ENCODE assay signal across 8 cellular contexts in genomic region chr19:42132851-42133528, GRCh38. TPM values are rescaled to one million over a fixed set of nuclear protein-coding genes. Genes with fewer than 3 reads are reported as not detected.
A peak's percentile ranks its signal among the peaks of the same experiment; 100 is the strongest.
DNase-seq lines count a peak whose midpoint lies in the region; ATAC-seq, FAIRE-seq and TF ChIP-seq lines count a peak whose summit lies in the region.

No MANE protein-coding gene starts in this region.

- H3K4me3 ChIP-seq in AG04449 (ENCODE audit: low read depth, low read length) (peak overlapping the region; percentile 62), LNCaP clone FGC (ENCODE audit: low read depth, low read length) (no peak overlapping the region), SJCRH30 (no peak overlapping the region), pancreas (peak overlapping the region in 2 of 4 donors; percentile 21 to 29), tibial artery (peak overlapping the region; percentile 16 to 32)

- H3K27me3 ChIP-seq in SJCRH30 (peaks cover 36% of the 10 kb centered on the region), pancreas (peaks cover 0 to 6% (median 0%) of the 10 kb centered on the region in 4 donors), tibial artery (peaks cover 0 to 65% of the 10 kb centered on the region in 2 donors)

- peak; percentile 95 for TF ChIP-seq CTCF in AG04449 (IDR thresholded peaks at IDR 0.05; ENCODE audit: insufficient read depth, low read length, missing control alignments)
- peak; percentile 71 for TF ChIP-seq CTCF in LNCaP clone FGC (IDR thresholded peaks at IDR 0.05; ENCODE audit: control insufficient read depth, extremely low read depth, insufficient read depth)
- TF ChIP-seq CTCF in pancreas (IDR thresholded peaks at IDR 0.05), result peak; percentile 95 to 99 (median 96)
- peak; percentile 87 to 97 for TF ChIP-seq CTCF in tibial artery (IDR thresholded peaks at IDR 0.05)

- FAIRE-seq in pancreas (lab: Jason Lieb, UNC), result no peak

- H3K36me3 ChIP-seq in SJCRH30, result no peaks in the 10 kb centered on the region
- H3K36me3 ChIP-seq in pancreas, result no peaks in the 10 kb centered on the region
- no peaks in the 10 kb centered on the region for H3K36me3 ChIP-seq in tibial artery

- CTCF ChIA-PET in AG04449 (lab: Yijun Ruan, JAX), result interaction anchor here (0.6 to 5.4 kb wide), 34 partner anchors 8 to 308 kb away, joined by 3 to 92 read pairs (median 5); partner anchors contain the start of genes DEDD2, GSK3A and ZNF526

- H3K4me1 ChIP-seq in SJCRH30 (peaks cover 13% of the 10 kb centered on the region), pancreas (no peaks in the 10 kb centered on the region), tibial artery (peaks cover 0 to 14% (median 12%) of the 10 kb centered on the region in 4 donors)

- DNase-seq in AG04449 (ENCODE audit: low read depth, low spot score) (no peak), LNCaP clone FGC (ENCODE audit: low read depth) (no peak), SJCRH30 (peak; percentile 49 to 75), Right ventricle myocardium inferior (ENCODE audit: missing footprints) (peak; percentile 90), pancreas (peak; percentile 62 to 96 (median 85)), tibial artery (peak; percentile 43 to 74)
- DNase-seq in activated naive CD4-positive, alpha-beta T cell (lab: John Stamatoyannopoulos, UW), result peak; percentile 72 to 85 (median 74)

- 5 to 6% methylated on average over 43 to 46 of the region's 46 CpGs for WGBS in pancreas, 2 donors

- H3K27ac ChIP-seq in SJCRH30 (no peak overlapping the region), pancreas (no peak overlapping the region), tibial artery (no peak overlapping the region)

- intact Hi-C loops in Right ventricle myocardium inferior (cut with DNase I) (loop anchor here (2.0 to 10.0 kb wide), 3 partner anchors 52 to 192 kb away; partner anchors contain the start of gene MEGF8), pancreas (cut with DNase I) (loop anchor here (5.0 to 10.0 kb wide), 3 partner anchors 49 to 162 kb away; no protein-coding TSS in a partner anchor), tibial artery (cut with DNase I; ENCODE audit: low total_unique reads) (loop anchor here (5.0 to 10.0 kb wide), 3 partner anchors 49 to 192 kb away; partner anchors contain the start of gene MEGF8)

- POLR2A ChIA-PET in AG04449 (lab: Yijun Ruan, JAX), result interaction anchor here (0.7 to 1.0 kb wide), 3 partner anchors 19 to 33 kb away, joined by 3 to 4 read pairs (median 4); no protein-coding TSS in a partner anchor

- peak; percentile 43 for ATAC-seq in GM18909 (IDR thresholded peaks at IDR 0.05; ENCODE audit: poor library complexity, unreplicated experiment)
- ATAC-seq in Right ventricle myocardium inferior, result peak; percentile 65
- peak; percentile 92 to 97 (median 96) for ATAC-seq in pancreas

- H3K9me3 ChIP-seq in SJCRH30 (replicated peaks) (no peaks in the 10 kb centered on the region), pancreas (no peaks in the 10 kb centered on the region), tibial artery (no peaks in the 10 kb centered on the region)

RNA-seq across cellular contexts. Expression of gene POU2F2, which starts 0.7 kb away (rescaled TPM):
- 0.10 and 0.16 TPM in 2 replicates for total RNA-seq in SJCRH30 (2014; rRNA removed; shearing (Covaris generic))
- total RNA-seq in Right ventricle myocardium inferior (1.5 TPM), pancreas (1 to 10 TPM in 3 of 6 donors, under 1 TPM in 3; 0.56 to 5.6 (median 1.00) TPM)
- 1 to 10 TPM; 1.7 to 1.9 TPM for polyA plus RNA-seq in pancreas

RNA-seq across cellular contexts. Expression of gene ZNF574, which starts 57.0 kb away (rescaled TPM):
- total RNA-seq in SJCRH30 (2014; rRNA removed; shearing (Covaris generic)), result 31.1 and 31.5 TPM in 2 replicates
- total RNA-seq in Right ventricle myocardium inferior, result 9.1 TPM
- 1 to 10 TPM; 3.9 to 8.5 (median 5.8) TPM for total RNA-seq in pancreas
- 1 to 10 TPM; 4.9 to 6.2 TPM for polyA plus RNA-seq in pancreas

Comparison
In these comparisons a context has a peak if more than half of its experiments do, and no peak if none do; other contexts are left out.
1. DNase-seq: peak in SJCRH30 (2 of 2), activated naive CD4-positive, alpha-beta T cell (4 of 4), Right ventricle myocardium inferior (single experiment), pancreas (6 of 6) and tibial artery (2 of 2); none in AG04449 (single experiment) and LNCaP clone FGC (single experiment).
2. H3K4me3 ChIP-seq: peak in AG04449 (single experiment) and tibial artery (2 of 2); none in LNCaP clone FGC (single experiment) and SJCRH30 (single experiment).
3. ATAC-seq: peak in every context shown above with its lines; median percentile 96 in pancreas; 65 in Right ventricle myocardium inferior; 43 in GM18909.
4. Peak in every context shown above with its lines, with median percentiles within 50 percentile points of each other: CTCF ChIP-seq.